10 cellular contexts compared by ENCODE assay signal in the genomic region with DNA sequence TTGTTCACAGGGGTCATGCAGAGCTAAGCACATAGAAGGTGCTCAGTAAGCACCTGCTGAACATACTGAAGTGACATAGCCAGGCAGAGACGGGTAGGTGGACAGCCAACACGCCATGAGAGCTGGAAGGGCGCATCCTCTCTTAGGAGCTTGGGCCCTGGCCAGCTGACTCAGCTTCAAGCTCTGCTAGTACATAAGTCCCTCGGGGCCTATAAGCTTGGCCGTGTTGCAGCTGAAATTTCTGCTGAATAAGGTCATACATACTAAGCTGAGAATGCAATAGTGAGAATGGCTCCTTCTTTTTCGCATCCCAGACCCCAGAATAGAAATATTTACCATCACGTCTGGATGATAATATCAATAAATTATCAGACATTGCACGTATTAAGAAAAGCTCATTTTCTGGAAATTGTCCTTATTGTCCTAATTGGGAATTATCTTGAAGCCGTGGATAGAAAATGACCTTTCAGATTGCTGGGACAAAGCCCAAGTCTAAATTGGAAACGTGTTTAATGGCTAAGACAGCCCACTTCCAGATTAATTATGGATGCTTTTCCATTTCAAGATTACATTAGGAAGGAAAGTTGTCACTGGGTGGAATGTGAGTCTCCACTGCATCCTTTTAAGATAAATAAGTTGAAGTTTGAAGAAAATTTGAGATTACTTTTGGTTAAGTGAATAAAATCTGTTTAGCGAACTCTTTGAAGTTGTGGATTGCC.
A peak's percentile ranks its signal among the peaks of the same experiment; 100 is the strongest.
DNase-seq lines count a peak whose midpoint lies in the region; ATAC-seq and TF ChIP-seq lines count a peak whose summit lies in the region.
"Had no signal": no experiment of that assay in that cellular context is flagged by ENCODE, and none has a peak within 500 bp of the region (broad histone marks: within the 10 kb centered on the region; RNA-seq: fewer than 3 reads in every experiment).

No MANE protein-coding gene starts in this region.

- H3K9me3 Mint-ChIP-seq in GM23338 = no peaks in the 10 kb centered on the region
- peaks cover 0 to 16% (median 0%) of the 10 kb centered on the region in 9 donors for H3K9me3 Mint-ChIP-seq in naive thymus-derived CD8-positive, alpha-beta T cell
- no peaks in the 10 kb centered on the region for H3K9me3 Mint-ChIP-seq in progenitor cell of endocrine pancreas (ENCODE audit: low read depth)

- peaks cover 30% of the 10 kb centered on the region for H3K4me1 ChIP-seq in GM23338 (ENCODE audit: insufficient read depth)
- H3K4me1 ChIP-seq in RWPE2 (ENCODE audit: insufficient read depth, poor library complexity, severe bottlenecking) = peaks cover 5% of the 10 kb centered on the region
- H3K4me1 ChIP-seq in foreskin keratinocyte = peaks cover 5% of the 10 kb centered on the region
- H3K4me1 ChIP-seq in smooth muscle cell (ENCODE audit: low read depth) = peaks cover 7% of the 10 kb centered on the region

- no peak overlapping the region for H3K4me3 Mint-ChIP-seq in GM23338
- H3K4me3 Mint-ChIP-seq in naive thymus-derived CD8-positive, alpha-beta T cell = peak overlapping the region in 4 of 10 donors; percentile 43 to 71 (median 62)
- H3K4me3 Mint-ChIP-seq in progenitor cell of endocrine pancreas (ENCODE audit: low read depth) = no peak overlapping the region

- H3K36me3 Mint-ChIP-seq in GM23338 (ENCODE audit: low read depth) = peaks cover 2% of the 10 kb centered on the region; the same call in 1 of the 3 replicates
- H3K36me3 Mint-ChIP-seq in naive thymus-derived CD8-positive, alpha-beta T cell = peaks cover 0 to 3% (median 0%) of the 10 kb centered on the region in 3 donors
- H3K36me3 Mint-ChIP-seq in progenitor cell of endocrine pancreas (ENCODE audit: insufficient read depth) = no peaks in the 10 kb centered on the region

- H2AFZ ChIP-seq in GM23338 (0 out of 2 replicates have a peak overlapping the region, but pooled peaks have one; percentile 11), smooth muscle cell (ENCODE audit: low read depth) (peak overlapping the region; percentile 3)

- H3K27me3 ChIP-seq in GM23338 (ENCODE audit: insufficient read depth) (no peaks in the 10 kb centered on the region), RWPE2 (ENCODE audit: insufficient read depth, poor library complexity, severe bottlenecking) (no peaks in the 10 kb centered on the region), foreskin keratinocyte (no peaks in the 10 kb centered on the region), smooth muscle cell (ENCODE audit: low read depth) (no peaks in the 10 kb centered on the region)

- H3K79me2 ChIP-seq in GM23338 (replicated peaks; ENCODE audit: insufficient read depth) (no peaks in the 10 kb centered on the region), smooth muscle cell (ENCODE audit: low read depth) (no peaks in the 10 kb centered on the region)

- H3K27me3 Mint-ChIP-seq in GM23338 (ENCODE audit: insufficient read depth, low read depth, poor library complexity) (peaks cover 4% of the 10 kb centered on the region), progenitor cell of endocrine pancreas (peaks cover 22% of the 10 kb centered on the region)
- peaks cover 0 to under 1% (median 0%) of the 10 kb centered on the region in 5 donors for H3K27me3 Mint-ChIP-seq in naive thymus-derived CD8-positive, alpha-beta T cell

- H3K9me3 ChIP-seq in RWPE2 (ENCODE audit: severe bottlenecking) (no peaks in the 10 kb centered on the region), smooth muscle cell (replicated peaks; ENCODE audit: low read depth) (no peaks in the 10 kb centered on the region)

- 50% methylated on average over 11 of the region's 11 CpGs for WGBS in smooth muscle cell (ENCODE audit: low lambda C conversion rate)

- H3K9ac ChIP-seq in smooth muscle cell (ENCODE audit: low read depth) = no peak overlapping the region

- TF ChIP-seq CTCF in GM23338 (conservative IDR thresholded peaks at IDR 0.05; ENCODE audit: low read depth in 2 of 2) (no peak), RWPE2 (IDR thresholded peaks at IDR 0.05; ENCODE audit: poor library complexity, severe bottlenecking) (no peak), foreskin keratinocyte (conservative IDR thresholded peaks at IDR 0.05) (no peak), smooth muscle cell (IDR thresholded peaks at IDR 0.05; ENCODE audit: borderline replicate concordance, insufficient read depth, poor library complexity, severe bottlenecking) (no peak), progenitor cell of endocrine pancreas (IDR thresholded peaks at IDR 0.05; ENCODE audit: unreplicated experiment) (no peak)

- ATAC-seq in GM23338 = no peak
- peak; percentile 100 for ATAC-seq in RWPE2 (ENCODE audit: low read depth)
- ATAC-seq in foreskin keratinocyte = peak; percentile 97
- no peak for ATAC-seq in naive thymus-derived CD8-positive, alpha-beta T cell
- no peak for ATAC-seq in HG03025 (IDR thresholded peaks at IDR 0.05; ENCODE audit: low FRiP score, unreplicated experiment)
- no peak for ATAC-seq in HG02642 (IDR thresholded peaks at IDR 0.05; ENCODE audit: poor library complexity, unreplicated experiment)
- ATAC-seq: stimulated activated naive CD8-positive, alpha-beta T cell treated with anti-CD3 and anti-CD28 coated beads, Interleukin-15, Interleukin-2, amounts not matched to agents 100 U/mL and 50 U/mL, for 24 hours had no signal

- H3K27ac ChIP-seq in GM23338 (ENCODE audit: low read depth) (no peak overlapping the region), RWPE2 (ENCODE audit: poor library complexity, severe bottlenecking) (peak overlapping the region; percentile 14), foreskin keratinocyte (no peak overlapping the region), smooth muscle cell (ENCODE audit: low read depth) (peak overlapping the region; percentile 20)

- no peak overlapping the region for H3K4me2 ChIP-seq in GM23338
- no peak overlapping the region for H3K4me2 ChIP-seq in smooth muscle cell

- H3K36me3 ChIP-seq in GM23338 (ENCODE audit: insufficient read depth) (no peaks in the 10 kb centered on the region), RWPE2 (ENCODE audit: low read depth) (no peaks in the 10 kb centered on the region), smooth muscle cell (ENCODE audit: low read depth) (no peaks in the 10 kb centered on the region)

- POLR2A ChIA-PET in naive thymus-derived CD8-positive, alpha-beta T cell (lab: Charles Lee) = no interaction called here

- H3K27ac Mint-ChIP-seq in GM23338 (no peak overlapping the region), progenitor cell of endocrine pancreas (no peak overlapping the region)
- peak overlapping the region in 3 of 10 donors; percentile 59 to 92 (median 80) for H3K27ac Mint-ChIP-seq in naive thymus-derived CD8-positive, alpha-beta T cell

- H3K4me1 Mint-ChIP-seq in GM23338 (peaks cover 26% of the 10 kb centered on the region; the same call in 2 of the 3 replicates), progenitor cell of endocrine pancreas (ENCODE audit: low read depth) (peaks cover 16% of the 10 kb centered on the region)
- peaks cover 9 to 51% (median 29%) of the 10 kb centered on the region in 4 donors for H3K4me1 Mint-ChIP-seq in naive thymus-derived CD8-positive, alpha-beta T cell

- peaks cover 5% of the 10 kb centered on the region; the same call in 1 of the 2 replicates for H3K9me2 ChIP-seq in GM23338 (ENCODE audit: insufficient read depth)

- H3K4me3 ChIP-seq in GM23338 (no peak overlapping the region), RWPE2 (ENCODE audit: severe bottlenecking) (no peak overlapping the region), smooth muscle cell (no peak overlapping the region)

- no peak for DNase-seq in GM23338 (ENCODE audit: low spot score)
- peak; percentile 84 for DNase-seq in RWPE2 (ENCODE audit: low spot score)
- peak; percentile 67 to 88 for DNase-seq in foreskin keratinocyte
- no peak for DNase-seq in smooth muscle cell (lab: John Stamatoyannopoulos, UW; ENCODE audit: unreplicated experiment)
- DNase-seq in naive thymus-derived CD8-positive, alpha-beta T cell = no peak
- DNase-seq in progenitor cell of endocrine pancreas (ENCODE audit: low spot score, unreplicated experiment) = no peak
- DNase-seq: NCI-H226; stimulated activated naive CD8-positive, alpha-beta T cell treated with anti-CD3 and anti-CD28 coated beads, Interleukin-15, Interleukin-2, amounts not matched to agents 100 U/mL and 50 U/mL, for 24 hours had no signal

- H3F3A ChIP-seq in GM23338 (replicated peaks; ENCODE audit: low read depth) (no peaks in the 10 kb centered on the region), smooth muscle cell (ENCODE audit: low read depth) (no peaks in the 10 kb centered on the region)

- H4K20me1 ChIP-seq in GM23338 (replicated peaks; ENCODE audit: insufficient read depth) (no peaks in the 10 kb centered on the region), smooth muscle cell (ENCODE audit: low read depth) (no peaks in the 10 kb centered on the region)

TF ChIP-seq in GM23338, 12 proteins besides CTCF, POLR2A, EP300 and RAD21:
- TF ChIP-seq POLR2AphosphoS5 (IDR thresholded peaks at IDR 0.05; ENCODE audit: low read depth) = no peak
- no peak for TF ChIP-seq ZNF114 (CRISPR knock-in tag; IDR thresholded peaks at IDR 0.05)
- no peak for TF ChIP-seq EZH2 (IDR thresholded peaks at IDR 0.05; ENCODE audit: low read depth, unreplicated experiment)
- TF ChIP-seq STAT1 (IDR thresholded peaks at IDR 0.05; ENCODE audit: unreplicated experiment) = no peak

Comparison
In these comparisons a context has a peak if more than half of its experiments do, and no peak if none do; other contexts are left out.
1. ATAC-seq: peak in RWPE2 (single experiment) and foreskin keratinocyte (single experiment); none in GM23338 (single experiment), naive thymus-derived CD8-positive, alpha-beta T cell (0 of 2), HG03025 (single experiment) and HG02642 (single experiment).
2. DNase-seq: peak in RWPE2 (single experiment) and foreskin keratinocyte (2 of 2); none in GM23338 (single experiment), smooth muscle cell (single experiment), naive thymus-derived CD8-positive, alpha-beta T cell (0 of 10) and progenitor cell of endocrine pancreas (single experiment).
3. H3K27ac ChIP-seq: peak in RWPE2 (single experiment) and smooth muscle cell (single experiment); none in GM23338 (single experiment) and foreskin keratinocyte (single experiment).